ENCODE assay signal across 8 cellular contexts in the genomic region with DNA sequence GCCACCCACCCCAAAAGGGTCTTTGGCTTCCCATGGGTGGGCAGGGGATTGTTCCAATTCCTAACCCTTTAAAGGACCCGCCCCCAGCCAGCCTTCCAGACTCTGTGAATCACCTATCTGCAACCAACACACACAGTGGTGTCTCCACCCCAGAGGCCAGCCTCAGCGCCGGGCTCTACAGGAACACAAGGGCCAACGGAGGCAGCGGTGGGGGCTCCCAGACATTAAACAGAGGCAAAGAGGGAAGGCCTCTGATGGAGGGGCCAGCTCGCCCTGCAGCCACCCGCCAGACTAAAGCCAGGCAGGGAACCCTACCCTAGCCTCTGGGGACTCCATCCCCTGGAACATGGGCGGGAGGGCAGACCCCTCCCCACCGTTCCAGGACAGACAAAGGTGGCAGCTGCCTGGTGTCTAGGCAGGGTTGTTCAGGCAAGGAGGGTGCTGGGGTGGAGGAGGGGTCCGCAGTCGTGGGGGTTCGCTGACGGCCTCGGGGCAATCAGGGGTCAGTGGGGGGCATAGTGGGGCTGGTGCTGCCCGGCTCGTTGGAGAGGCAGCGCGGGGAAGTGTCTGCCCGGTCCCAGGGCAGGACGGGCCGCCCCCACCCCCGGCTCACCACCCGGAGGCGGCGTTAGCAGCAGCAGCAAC. TPM values are rescaled to one million over a fixed set of nuclear protein-coding genes. Genes with fewer than 3 reads are reported as not detected.
DNase-seq lines count a peak whose midpoint lies in the region; ATAC-seq and TF ChIP-seq lines count a peak whose summit lies in the region.

No MANE protein-coding gene starts in this region.

- peaks cover 17% of the 10 kb centered on the region for H3K36me3 Mint-ChIP-seq in Calu3 (ENCODE audit: insufficient read depth, unreplicated experiment)

- H3K27me3 ChIP-seq in OCI-LY3 (ENCODE audit: low read depth, low read length) = no peaks in the 10 kb centered on the region
- H3K27me3 ChIP-seq in upper lobe of left lung = no peaks in the 10 kb centered on the region

- DNase-seq in Calu3 = peak; percentile 6
- DNase-seq in ecto neural progenitor cell (ENCODE audit: low spot score) = peak; percentile 64
- DNase-seq in upper lobe of left lung = peak in 1 of 2 donors; percentile 53
- DNase-seq in T-helper 9 cell = no peak
- no peak for DNase-seq in activated gamma-delta T cell (lab: John Stamatoyannopoulos, UW)
- no peak for DNase-seq in CD1c-positive myeloid dendritic cell (ENCODE audit: extremely low spot score)

- H3K27ac ChIP-seq in OCI-LY3 (ENCODE audit: low read length) = no peak overlapping the region
- H3K27ac ChIP-seq in mesodermal cell (ENCODE audit: low read depth, low read length, severe bottlenecking) = peak overlapping the region; percentile 71
- H3K27ac ChIP-seq in upper lobe of left lung = peak overlapping the region; percentile 91 to 96 (median 94)

- H3K4me1 Mint-ChIP-seq in Calu3 (ENCODE audit: low read depth, unreplicated experiment) = no peaks in the 10 kb centered on the region

- peaks cover under 1% of the 10 kb centered on the region for H3K9me3 Mint-ChIP-seq in Calu3 (ENCODE audit: low read depth, unreplicated experiment)

- TF ChIP-seq POLR2A in upper lobe of left lung (IDR thresholded peaks at IDR 0.05) = peak in 1 of 4 donors; percentile 22

- peak overlapping the region; percentile 68 for H3K4me3 Mint-ChIP-seq in Calu3 (ENCODE audit: low read depth, unreplicated experiment)

- H3K79me2 ChIP-seq in OCI-LY3 (ENCODE audit: low read length) = no peaks in the 10 kb centered on the region

- CTCF ChIA-PET in Calu3 (lab: Charles Lee) = no interaction called here

- intact Hi-C loops in Calu3 (cut with micrococcal nuclease; ENCODE audit: unreplicated experiment) = no loop called here

- no peaks in the 10 kb centered on the region for H3K36me3 ChIP-seq in OCI-LY3 (replicated peaks; ENCODE audit: low read depth, low read length)
- peaks cover 22% of the 10 kb centered on the region for H3K36me3 ChIP-seq in mesodermal cell (ENCODE audit: control insufficient read depth, insufficient read depth, low read length)
- H3K36me3 ChIP-seq in upper lobe of left lung = peaks cover 0 to 16% (median 6%) of the 10 kb centered on the region in 4 donors

- peak in 1 of 2 donors; percentile 74 for ATAC-seq in upper lobe of left lung (ENCODE audit: low FRiP score in 2 of 2)

- no peaks in the 10 kb centered on the region for H3K27me3 Mint-ChIP-seq in Calu3 (ENCODE audit: unreplicated experiment)

- 0 to 2% methylated on average over 5 to 23 of the region's 25 CpGs for WGBS in mesodermal cell (ENCODE audit: insufficient coverage in 2 of 2), 2 experiments
- 6 to 13% methylated on average over 7 to 13 of the region's 25 CpGs for WGBS in upper lobe of left lung, 2 donors

- H3K9me3 ChIP-seq in OCI-LY3 (ENCODE audit: insufficient read depth, low read length) = peaks cover under 1% of the 10 kb centered on the region; the same call in 1 of the 2 replicates
- H3K9me3 ChIP-seq in mesodermal cell (ENCODE audit: control insufficient read depth, low read length) = no peaks in the 10 kb centered on the region
- no peaks in the 10 kb centered on the region for H3K9me3 ChIP-seq in upper lobe of left lung

- no peak overlapping the region for H3K27ac Mint-ChIP-seq in Calu3 (ENCODE audit: unreplicated experiment)

- H3K4me3 ChIP-seq in OCI-LY3 (ENCODE audit: low read length) = peak overlapping the region; percentile 85
- peak overlapping the region; percentile 76 for H3K4me3 ChIP-seq in mesodermal cell (ENCODE audit: extremely low read depth, insufficient read depth, low read length, poor library complexity, severe bottlenecking)
- H3K4me3 ChIP-seq in upper lobe of left lung = peak overlapping the region; percentile 31 to 94 (median 74)

- H3K9ac ChIP-seq in OCI-LY3 (ENCODE audit: low read length) = peak overlapping the region; percentile 71

- peak overlapping the region; percentile 94 for H3K4me2 ChIP-seq in OCI-LY3 (ENCODE audit: low read length)

- no peaks in the 10 kb centered on the region for H4K20me1 ChIP-seq in OCI-LY3 (ENCODE audit: insufficient read depth, low read length)

- H2AFZ ChIP-seq in OCI-LY3 (ENCODE audit: low read depth, low read length) = peak overlapping the region; percentile 75

- no peak for TF ChIP-seq CTCF in Calu3 (IDR thresholded peaks at IDR 0.05; ENCODE audit: unreplicated experiment)
- TF ChIP-seq CTCF in OCI-LY3 (IDR thresholded peaks at IDR 0.05; ENCODE audit: low read depth, low read length) = no peak
- TF ChIP-seq CTCF in upper lobe of left lung (IDR thresholded peaks at IDR 0.05) = peak in 1 of 6 experiments; percentile 4

- no peak for TF ChIP-seq EP300 in upper lobe of left lung (IDR thresholded peaks at IDR 0.05)

- H3K4me1 ChIP-seq in OCI-LY3 (ENCODE audit: low read length) = peaks cover 22% of the 10 kb centered on the region
- H3K4me1 ChIP-seq in mesodermal cell (ENCODE audit: control insufficient read depth, insufficient read depth, low read length, poor library complexity, severe bottlenecking) = peaks cover 34% of the 10 kb centered on the region
- peaks cover 18 to 49% (median 28%) of the 10 kb centered on the region in 4 donors for H3K4me1 ChIP-seq in upper lobe of left lung

- BruUV-seq in Calu3 (replicated peaks; lab: Mats Ljungman, UMichigan) = no TSS peak

RNA-seq across cellular contexts. Expression of gene SHISA5, which starts 0.4 kb away (rescaled TPM):
- 192 and 287 TPM in 2 replicates for total RNA-seq in Calu3 (2022)
- 233 TPM for polyA plus RNA-seq in mesodermal cell (2013, experiment 1 of 2)
- 178 TPM for polyA plus RNA-seq in mesodermal cell (2013, experiment 2 of 2)
- total RNA-seq in upper lobe of left lung = 100 to 1,000 TPM in 4 of 6 donors, 10 to 100 TPM in 2; 67.1 to 228 (median 148) TPM

RNA-seq across cellular contexts. Expression of gene PFKFB4, which starts 53.1 kb away (rescaled TPM):
- total RNA-seq in Calu3 (2022) = 3.6 and 5.1 TPM in 2 replicates
- 11.7 TPM for polyA plus RNA-seq in mesodermal cell (2013, experiment 1 of 2)
- polyA plus RNA-seq in mesodermal cell (2013, experiment 2 of 2) = 12.3 TPM
- total RNA-seq in upper lobe of left lung = 10 to 100 TPM in 3 of 6 donors, 1 to 10 TPM in 3; 5.9 to 16.8 (median 9.8) TPM

RNA-seq across cellular contexts. Expression of gene ATRIP, which starts 57.0 kb away (rescaled TPM):
- total RNA-seq in Calu3 (2022) (12.5 and 13.7 TPM in 2 replicates), upper lobe of left lung (10 to 100 TPM in 1 of 6 donors, 1 to 10 TPM in 5; 5.1 to 10.5 (median 6.5) TPM)
- polyA plus RNA-seq in mesodermal cell (2013, experiment 1 of 2) = 13.1 TPM
- polyA plus RNA-seq in mesodermal cell (2013, experiment 2 of 2) = 10.5 TPM

Comparison
In these comparisons a context has a peak if more than half of its experiments do, and no peak if none do; other contexts are left out.
1. DNase-seq: peak in Calu3 (single experiment) and ecto neural progenitor cell (single experiment); none in T-helper 9 cell (single experiment), activated gamma-delta T cell (single experiment) and CD1c-positive myeloid dendritic cell (single experiment).
2. Peak in every context shown above with its lines, with median percentiles within 50 percentile points of each other: H3K4me3 ChIP-seq.